In the genomic region with DNA sequence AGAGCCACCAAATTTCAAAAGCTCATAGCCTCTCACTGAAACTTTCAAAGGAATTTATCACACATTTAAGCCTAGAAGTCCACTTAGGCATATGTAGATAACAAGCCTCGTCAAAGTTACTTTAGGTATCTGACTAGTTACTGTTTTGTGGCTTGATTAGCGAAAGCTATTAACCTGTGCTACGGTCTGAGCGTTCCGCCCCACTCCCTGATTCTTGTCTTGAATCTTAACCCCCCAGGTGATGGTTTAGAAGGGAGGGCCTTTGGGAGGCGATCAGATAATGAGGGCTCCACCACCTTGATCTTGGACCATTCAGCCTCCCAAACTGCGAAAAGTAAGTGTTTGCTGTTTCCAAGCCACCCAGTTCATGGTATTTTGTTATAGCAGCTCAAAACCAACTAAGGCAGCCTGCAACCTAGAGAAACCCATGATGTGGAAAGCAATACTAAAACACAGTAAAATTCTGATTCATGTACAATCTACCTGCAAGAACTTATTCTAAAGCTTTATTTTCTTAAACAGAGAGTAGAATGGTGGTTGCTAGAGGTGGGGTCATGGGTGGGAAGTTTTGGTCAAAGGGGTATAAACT, we compare ENCODE assay signal across 13 cellular contexts. TPM values are rescaled to one million over a fixed set of nuclear protein-coding genes. Genes with fewer than 3 reads are reported as not detected.
DNase-seq lines count a peak whose midpoint lies in the region; ATAC-seq and TF ChIP-seq lines count a peak whose summit lies in the region.
"Had no signal": no experiment of that assay in that cellular context is flagged by ENCODE, and none has a peak within 500 bp of the region (broad histone marks: within the 10 kb centered on the region; RNA-seq: fewer than 3 reads in every experiment).

No MANE protein-coding gene starts in this region.

- H3K56ac ChIP-seq in mesendoderm (ENCODE audit: low read length), result no peak overlapping the region

- ATAC-seq in stimulated activated naive CD8-positive, alpha-beta T cell treated with anti-CD3 and anti-CD28 coated beads, Interleukin-15, Interleukin-2, amounts not matched to agents 100 U/mL and 50 U/mL, for 24 hours, result no peak

- peak overlapping the region; percentile 27 for H3K4me3 Mint-ChIP-seq in stimulated activated naive CD8-positive, alpha-beta T cell treated with anti-CD3 and anti-CD28 coated beads, Interleukin-15, Interleukin-2, amounts not matched to agents 100 ng/mL and 50 ng/mL, for 24 hours
- H3K4me3 Mint-ChIP-seq: CD4-positive, alpha-beta T cell had no signal

- peak overlapping the region; percentile 35; the same call in 1 of the 2 replicates for H3K27ac ChIP-seq in SJSA1
- no peak overlapping the region for H3K27ac ChIP-seq in mesendoderm (ENCODE audit: low read depth, low read length)
- peak overlapping the region; percentile 92 to 95 (median 95) for H3K27ac ChIP-seq in thyroid gland
- H3K27ac ChIP-seq: RWPE1 had no signal

- no peaks in the 10 kb centered on the region for H3K27me3 ChIP-seq in SJSA1 (replicated peaks)
- H3K27me3 ChIP-seq in mesendoderm (ENCODE audit: insufficient read depth, low read length, poor library complexity), result no peaks in the 10 kb centered on the region
- no peaks in the 10 kb centered on the region for H3K27me3 ChIP-seq in thyroid gland

- peaks cover 14% of the 10 kb centered on the region for H3K79me2 ChIP-seq in mesendoderm (ENCODE audit: control insufficient read depth, insufficient read depth, low read length)

- no peak overlapping the region for H2BK15ac ChIP-seq in mesendoderm (replicated peaks; ENCODE audit: low read depth)

- no peak overlapping the region for H2BK5ac ChIP-seq in mesendoderm (ENCODE audit: low read length)

- no peak for TF ChIP-seq CTCF in thyroid gland (IDR thresholded peaks at IDR 0.05)
- TF ChIP-seq CTCF in GM13976 (IDR thresholded peaks at IDR 0.05; ENCODE audit: borderline replicate concordance, control extremely low read depth, extremely low read depth, insufficient read depth, missing control alignments), result no peak

- no peaks in the 10 kb centered on the region for H3K27me3 Mint-ChIP-seq in stimulated activated naive CD8-positive, alpha-beta T cell treated with anti-CD3 and anti-CD28 coated beads, Interleukin-15, Interleukin-2, amounts not matched to agents 100 ng/mL and 50 ng/mL, for 24 hours
- H3K27me3 Mint-ChIP-seq: CD4-positive, alpha-beta T cell had no signal

- no peak overlapping the region for H3K4ac ChIP-seq in mesendoderm (ENCODE audit: low read depth, low read length)

- H3K9me3 ChIP-seq in SJSA1 (replicated peaks), result no peaks in the 10 kb centered on the region
- H3K9me3 ChIP-seq in thyroid gland, result no peaks in the 10 kb centered on the region

- H3K4me3 ChIP-seq in SJSA1, result no peak overlapping the region
- H3K4me3 ChIP-seq in mesendoderm (ENCODE audit: low read length), result no peak overlapping the region
- no peak overlapping the region for H3K4me3 ChIP-seq in thyroid gland (replicated peaks in 1 of 3)

- H4K5ac ChIP-seq in mesendoderm (ENCODE audit: low read length), result no peak overlapping the region

- H2BK120ac ChIP-seq in mesendoderm (ENCODE audit: low read depth, low read length), result no peak overlapping the region

- peak overlapping the region; percentile 82 for H3K27ac Mint-ChIP-seq in stimulated activated naive CD8-positive, alpha-beta T cell treated with anti-CD3 and anti-CD28 coated beads, Interleukin-15, Interleukin-2, amounts not matched to agents 100 ng/mL and 50 ng/mL, for 24 hours
- H3K27ac Mint-ChIP-seq: CD4-positive, alpha-beta T cell had no signal

- peaks cover 63% of the 10 kb centered on the region for H3K4me1 Mint-ChIP-seq in stimulated activated naive CD8-positive, alpha-beta T cell treated with anti-CD3 and anti-CD28 coated beads, Interleukin-15, Interleukin-2, amounts not matched to agents 100 ng/mL and 50 ng/mL, for 24 hours (ENCODE audit: low read depth)

- H2AK5ac ChIP-seq in mesendoderm (ENCODE audit: low read length), result no peak overlapping the region

- no peak overlapping the region for H3K23ac ChIP-seq in mesendoderm (ENCODE audit: low read length)

- no CpG with 5 or more reads among the region's 7 CpGs for WGBS in mesendoderm (ENCODE audit: extremely low coverage, insufficient coverage, low lambda C conversion rate)
- WGBS in thyroid gland, 2 donors, result 76 to 78% methylated on average over 7 of the region's 7 CpGs

- no peak overlapping the region for H3K4me2 ChIP-seq in mesendoderm (ENCODE audit: low read length)

- peaks cover 42% of the 10 kb centered on the region for H3K4me1 ChIP-seq in SJSA1 (replicated peaks)
- H3K4me1 ChIP-seq in mesendoderm (ENCODE audit: control insufficient read depth, low read depth, low read length), result peaks cover 14% of the 10 kb centered on the region
- peaks cover 61 to 68% of the 10 kb centered on the region in 2 donors for H3K4me1 ChIP-seq in thyroid gland

- H4K8ac ChIP-seq in mesendoderm (ENCODE audit: low read depth, low read length), result no peak overlapping the region

- H3K9me3 Mint-ChIP-seq in stimulated activated naive CD8-positive, alpha-beta T cell treated with anti-CD3 and anti-CD28 coated beads, Interleukin-15, Interleukin-2, amounts not matched to agents 100 ng/mL and 50 ng/mL, for 24 hours, result no peaks in the 10 kb centered on the region
- H3K9me3 Mint-ChIP-seq: CD4-positive, alpha-beta T cell had no signal

- no peaks in the 10 kb centered on the region for H3K36me3 ChIP-seq in SJSA1
- H3K36me3 ChIP-seq in mesendoderm (ENCODE audit: control insufficient read depth, insufficient read depth, low read length), result no peaks in the 10 kb centered on the region
- H3K36me3 ChIP-seq in thyroid gland, result no peaks in the 10 kb centered on the region

- peaks cover 15% of the 10 kb centered on the region for H3K36me3 Mint-ChIP-seq in stimulated activated naive CD8-positive, alpha-beta T cell treated with anti-CD3 and anti-CD28 coated beads, Interleukin-15, Interleukin-2, amounts not matched to agents 100 ng/mL and 50 ng/mL, for 24 hours (ENCODE audit: low read depth)

- in situ Hi-C loops in GM13976 (cut with MboI; ENCODE audit: low sequenced_read_pairs, unreplicated experiment), result no loop called here

- TF ChIP-seq POLR2A in thyroid gland (IDR thresholded peaks at IDR 0.05), result no peak

- intact Hi-C loops in thyroid gland (cut with DNase I), result no loop called here

- no peak for DNase-seq in stimulated activated naive CD8-positive, alpha-beta T cell treated with anti-CD3 and anti-CD28 coated beads, Interleukin-15, Interleukin-2, amounts not matched to agents 100 U/mL and 50 U/mL, for 24 hours
- DNase-seq in SJSA1 (ENCODE audit: low read depth in 1 of 2, low spot score in 2 of 2) (no peak), mesendoderm (peak; percentile 43), thyroid gland (no peak), GM13976 (ENCODE audit: low spot score) (no peak), DMS153 treated with DMSO at 0.1 percent for 48 hours (lab: John Stamatoyannopoulos, UW; ENCODE audit: unreplicated experiment) (no peak), KG1 (lab: John Stamatoyannopoulos, UW) (no peak)
- DNase-seq: ACHN; CD4-positive, alpha-beta T cell had no signal

- H3K9ac ChIP-seq in mesendoderm (ENCODE audit: low read length), result no peak overlapping the region

- H3K79me1 ChIP-seq in mesendoderm (ENCODE audit: low read length), result peaks cover 19% of the 10 kb centered on the region

- H3K18ac ChIP-seq in mesendoderm (ENCODE audit: low read length), result no peak overlapping the region

RNA-seq across cellular contexts. Expression of gene HSDL1, which starts 7.1 kb away (rescaled TPM):
- 29.0 and 36.4 TPM in 2 replicates for total RNA-seq in SJSA1 (2014; rRNA removed; shearing (Covaris generic))
- polyA plus RNA-seq in mesendoderm (2013, experiment 1 of 2), result 16.0 TPM
- polyA plus RNA-seq in mesendoderm (2013, experiment 2 of 2), result 15.8 TPM
- total RNA-seq in thyroid gland, result 10 to 100 TPM; 37.2 to 82.9 (median 59.5) TPM

RNA-seq across cellular contexts. Expression of gene DNAAF1, which starts 7.2 kb away (rescaled TPM):
- not detected in 2 replicates for total RNA-seq in SJSA1 (2014; rRNA removed; shearing (Covaris generic))
- polyA plus RNA-seq in mesendoderm (2013, experiment 1 of 2), result 0.03 TPM
- 0.06 TPM for polyA plus RNA-seq in mesendoderm (2013, experiment 2 of 2)
- total RNA-seq in thyroid gland, result 10 to 100 TPM in 1 of 4 donors, 1 to 10 TPM in 3; 1.5 to 11.2 (median 2.8) TPM
- total RNA-seq: CD4-positive, alpha-beta T cell had no signal

RNA-seq across cellular contexts. Expression of gene MBTPS1, which starts 21.1 kb away (rescaled TPM):
- 64.9 and 65.0 TPM in 2 replicates for total RNA-seq in SJSA1 (2014; rRNA removed; shearing (Covaris generic))
- polyA plus RNA-seq in mesendoderm (2013, experiment 1 of 2), result 47.5 TPM
- polyA plus RNA-seq in mesendoderm (2013, experiment 2 of 2), result 46.5 TPM
- 100 to 1,000 TPM; 126 to 185 (median 166) TPM for total RNA-seq in thyroid gland

RNA-seq across cellular contexts. Expression of gene TAF1C, which starts 49.0 kb away (rescaled TPM):
- total RNA-seq in SJSA1 (2014; rRNA removed; shearing (Covaris generic)), result 16.8 and 20.5 TPM in 2 replicates
- 40.2 TPM for polyA plus RNA-seq in mesendoderm (2013, experiment 1 of 2)
- 40.2 TPM for polyA plus RNA-seq in mesendoderm (2013, experiment 2 of 2)
- 10 to 100 TPM; 29.4 to 64.2 (median 56.3) TPM for total RNA-seq in thyroid gland

RNA-seq across cellular contexts. Expression of gene ADAD2, which starts 53.1 kb away (rescaled TPM):
- not detected in 2 replicates for total RNA-seq in SJSA1 (2014; rRNA removed; shearing (Covaris generic))
- polyA plus RNA-seq in mesendoderm (2013, experiment 1 of 2), result 0.48 TPM
- 0.48 TPM for polyA plus RNA-seq in mesendoderm (2013, experiment 2 of 2)
- under 1 TPM; 0.24 to 0.78 (median 0.54) TPM for total RNA-seq in thyroid gland
- total RNA-seq: H4, OCI-LY7 had no signal
